Comparison of ENCODE assay signal across 9 cellular contexts in genomic region chr17:2852729-2853110, GRCh38. TPM values are rescaled to one million over a fixed set of nuclear protein-coding genes. Genes with fewer than 3 reads are reported as not detected.
DNase-seq lines count a peak whose midpoint lies in the region; ATAC-seq and TF ChIP-seq lines count a peak whose summit lies in the region.
"Had no signal": no experiment of that assay in that cellular context is flagged by ENCODE, and none has a peak within 500 bp of the region (broad histone marks: within the 10 kb centered on the region; RNA-seq: fewer than 3 reads in every experiment).

No MANE protein-coding gene starts in this region.

- H3K36me3 Mint-ChIP-seq in stimulated activated naive B cell treated with anti-CD40 and anti-IgM and Interleukin-4, amounts not matched to agents 10 μg/mL and 1 μg/mL and 100 μg/mL, for 72 hours = no peaks in the 10 kb centered on the region

- BruUV-seq in OCI-LY7 (replicated peaks; lab: Mats Ljungman, UMichigan) = no TSS peak

- H3K27ac ChIP-seq in OCI-LY7 (ENCODE audit: low read depth, low read length, poor library complexity, severe bottlenecking) = peak overlapping the region; percentile 80

- H3K4me3 Mint-ChIP-seq in stimulated activated naive B cell treated with anti-CD40 and anti-IgM and Interleukin-4, amounts not matched to agents 10 μg/mL and 1 μg/mL and 100 μg/mL, for 72 hours = peak overlapping the region in 1 of 2 donors; percentile 68

- DNase-seq in BE2C (peak; percentile 42), OCI-LY7 (ENCODE audit: low spot score) (no peak), fibroblast of mammary gland (ENCODE audit: low read depth) (no peak), HT-29 (ENCODE audit: low spot score) (no peak)
- no peak for DNase-seq in stimulated activated naive B cell treated with anti-CD40 and anti-IgM and Interleukin-4, amounts not matched to agents 10 μg/mL and 1 μg/mL and 100 μg/mL, for 72 hours

- peaks cover 58 to 70% of the 10 kb centered on the region in 2 donors for H3K27me3 Mint-ChIP-seq in stimulated activated naive B cell treated with anti-CD40 and anti-IgM and Interleukin-4, amounts not matched to agents 10 μg/mL and 1 μg/mL and 100 μg/mL, for 72 hours

- H3K4me1 ChIP-seq in BE2C = peaks cover 4% of the 10 kb centered on the region
- peaks cover 69% of the 10 kb centered on the region for H3K4me1 ChIP-seq in OCI-LY7 (ENCODE audit: insufficient read depth, low read length, poor library complexity, severe bottlenecking)
- no peaks in the 10 kb centered on the region for H3K4me1 ChIP-seq in neuron (ENCODE audit: insufficient read depth, low read length)

- CTCF ChIA-PET in OCI-LY7 (lab: Charles Lee; ENCODE audit: unreplicated experiment) = interaction anchor here (0.6 to 2.5 kb wide), 2 partner anchors 160 to 721 kb away, joined by 9 to 19 read pairs; no protein-coding TSS in a partner anchor

- peak overlapping the region; percentile 66 for H3K4me2 ChIP-seq in OCI-LY7 (ENCODE audit: low read length)

- H2AFZ ChIP-seq in OCI-LY7 (ENCODE audit: low read length) (peak overlapping the region; percentile 88; the same call in 1 of the 2 replicates), neuron (ENCODE audit: low read depth, low read length) (peak overlapping the region; percentile 75)

- ATAC-seq in stimulated activated naive B cell treated with anti-CD40 and anti-IgM and Interleukin-4, amounts not matched to agents 10 μg/mL and 1 μg/mL and 100 μg/mL, for 72 hours (replicated peaks) = no peak
- ATAC-seq in GM21390 (IDR thresholded peaks at IDR 0.05; ENCODE audit: unreplicated experiment) (no peak), HG02642 (IDR thresholded peaks at IDR 0.05; ENCODE audit: poor library complexity, unreplicated experiment) (no peak)

- H3K36me3 ChIP-seq in BE2C (no peaks in the 10 kb centered on the region), OCI-LY7 (ENCODE audit: insufficient read depth, low read length) (no peaks in the 10 kb centered on the region), neuron (ENCODE audit: insufficient read depth, low read length) (no peaks in the 10 kb centered on the region)

- no peaks in the 10 kb centered on the region for H4K20me1 ChIP-seq in OCI-LY7 (ENCODE audit: insufficient read depth, low read length)

- POLR2A ChIA-PET in OCI-LY7 (lab: Charles Lee) = interaction anchor here (0.6 kb wide), 1 partner anchor 556 kb away, joined by 5 read pairs; no protein-coding TSS in a partner anchor

- H3K4me3 ChIP-seq in BE2C (ENCODE audit: low read depth, low read length) (peak overlapping the region; percentile 56), OCI-LY7 (ENCODE audit: low read depth, low read length, poor library complexity, severe bottlenecking) (peak overlapping the region; percentile 75), fibroblast of mammary gland (ENCODE audit: control insufficient read depth, low read depth, low read length) (peak overlapping the region; percentile 29), neuron (ENCODE audit: low read length) (no peak overlapping the region)

- peaks cover 18% of the 10 kb centered on the region; the same call in 1 of the 2 replicates for H3K79me2 ChIP-seq in OCI-LY7 (ENCODE audit: insufficient read depth, low read depth, low read length)

- H3K4me1 Mint-ChIP-seq in stimulated activated naive B cell treated with anti-CD40 and anti-IgM and Interleukin-4, amounts not matched to agents 10 μg/mL and 1 μg/mL and 100 μg/mL, for 72 hours = peaks cover 20 to 28% of the 10 kb centered on the region in 2 donors

- intact Hi-C loops in OCI-LY7 (cut with micrococcal nuclease; ENCODE audit: unreplicated experiment) = loop anchor here (1.0 kb wide), 1 partner anchor 151 kb away; no protein-coding TSS in a partner anchor

- H3K9me2 ChIP-seq in OCI-LY7 (ENCODE audit: insufficient read depth, low read length) = no peaks in the 10 kb centered on the region

- H3K9me3 Mint-ChIP-seq in stimulated activated naive B cell treated with anti-CD40 and anti-IgM and Interleukin-4, amounts not matched to agents 10 μg/mL and 1 μg/mL and 100 μg/mL, for 72 hours = no peaks in the 10 kb centered on the region
- H3K9me3 Mint-ChIP-seq: activated CD8-positive, alpha-beta T cell treated with anti-CD3 and anti-CD28 coated beads for 36 hours had no signal

- H3K27me3 ChIP-seq in BE2C = no peaks in the 10 kb centered on the region
- peaks cover 66% of the 10 kb centered on the region for H3K27me3 ChIP-seq in neuron (ENCODE audit: insufficient read depth, low read length)

- no peak overlapping the region for H3K27ac Mint-ChIP-seq in stimulated activated naive B cell treated with anti-CD40 and anti-IgM and Interleukin-4, amounts not matched to agents 10 μg/mL and 1 μg/mL and 100 μg/mL, for 72 hours
- H3K27ac Mint-ChIP-seq: activated CD8-positive, alpha-beta T cell treated with anti-CD3 and anti-CD28 coated beads for 36 hours had no signal

- TF ChIP-seq CTCF in BE2C (IDR thresholded peaks at IDR 0.05; ENCODE audit: low read depth, low read length) (no peak), OCI-LY7 (conservative IDR thresholded peaks at IDR 0.05; ENCODE audit: low read length) (no peak), fibroblast of mammary gland (conservative IDR thresholded peaks at IDR 0.05; ENCODE audit: control insufficient read depth, insufficient read depth, low read depth, low read length) (no peak)

- H3K9me3 ChIP-seq in BE2C = no peaks in the 10 kb centered on the region
- H3K9me3 ChIP-seq in OCI-LY7 (ENCODE audit: low read length) = no peaks in the 10 kb centered on the region
- H3K9me3 ChIP-seq in neuron (ENCODE audit: low read length) = no peaks in the 10 kb centered on the region

RNA-seq across cellular contexts. Expression of gene RAP1GAP2, which starts 56.5 kb away (rescaled TPM):
- 52.5 TPM for polyA plus RNA-seq in BE2C (2012; ENCODE audit: insufficient read depth, insufficient read length, low read depth)
- 10.9 and 11.3 TPM in 2 replicates for total RNA-seq in OCI-LY7 (2014; rRNA removed; shearing (Covaris generic))
- total RNA-seq in OCI-LY7 (2022) = 23.8 and 28.2 TPM in 2 replicates
- total RNA-seq in HT-29 (2014; rRNA removed; shearing (Covaris generic)) = 9.6 and 14.0 TPM in 2 replicates
